In the genomic region with DNA sequence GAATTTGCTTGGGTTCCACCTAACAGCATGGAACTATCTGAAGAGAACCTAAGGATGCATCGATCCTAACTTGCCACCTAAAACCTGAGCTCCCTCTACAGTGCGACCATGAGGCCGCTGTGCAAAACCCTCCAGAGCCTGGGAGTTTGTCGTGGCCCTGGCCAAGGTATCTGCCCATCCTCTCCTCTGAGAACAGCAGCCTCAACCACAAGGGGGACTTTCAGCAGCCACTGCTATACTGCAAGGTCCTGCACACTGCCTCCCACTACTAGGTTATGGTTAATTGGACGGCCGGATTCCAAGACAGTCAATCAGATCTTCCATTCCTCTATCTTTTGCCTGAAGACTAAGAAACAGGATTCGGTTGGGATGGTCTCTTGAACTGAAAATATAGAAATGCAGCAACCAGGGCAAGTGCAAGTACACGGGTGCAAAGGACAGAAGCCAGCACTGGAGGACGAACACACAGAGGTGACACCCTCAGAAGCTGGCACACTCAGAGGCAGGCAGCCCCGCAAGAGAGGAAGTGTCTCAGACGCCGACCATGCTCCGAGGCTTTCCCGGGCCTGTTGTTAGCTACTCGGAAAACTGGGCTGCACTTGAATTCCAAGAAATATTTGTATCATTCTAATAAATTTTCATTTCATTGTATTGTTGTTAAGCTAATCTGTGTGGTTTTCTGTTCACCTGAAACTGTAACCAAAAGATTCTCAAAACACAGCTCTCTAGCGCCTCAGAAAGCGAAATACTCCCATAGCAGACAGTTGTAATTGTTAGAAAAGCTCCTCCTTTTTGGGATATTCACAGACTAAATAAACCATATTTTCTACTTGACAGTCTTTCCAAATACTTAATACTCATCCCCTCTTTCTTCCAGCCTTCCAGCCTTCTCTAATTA, we compare ENCODE assay signal across 8 cellular contexts.
DNase-seq lines count a peak whose midpoint lies in the region; ATAC-seq, FAIRE-seq and TF ChIP-seq lines count a peak whose summit lies in the region.

No MANE protein-coding gene starts in this region.

- intact Hi-C loops in Panc1 (cut with micrococcal nuclease; ENCODE audit: unreplicated experiment) (loop anchor here (10.0 kb wide), 1 partner anchor 58 kb away; a partner anchor contains a TSS), left colon (cut with DNase I, micrococcal nuclease) (loop anchor here in 1 of 2 donors (10.0 kb wide), 1 partner anchor 52 kb away; no protein-coding TSS in a partner anchor), upper lobe of right lung (cut with DNase I) (no loop called here)

- no peak for TF ChIP-seq POLR2A in GM12892 (IDR thresholded peaks at IDR 0.05; ENCODE audit: low read depth, low read length)

- peak overlapping the region; percentile 47 for H3K27ac Mint-ChIP-seq in activated naive CD8-positive, alpha-beta T cell treated with anti-CD3 and anti-CD28 coated beads, Interleukin-2, amount 50 U/mL, for 24 hours

- no peak for DNase-seq in AG09309 (ENCODE audit: low read depth)
- DNase-seq in Panc1 (ENCODE audit: low read depth, low spot score), result no peak
- DNase-seq in activated naive CD8-positive, alpha-beta T cell treated with anti-CD3 and anti-CD28 coated beads, Interleukin-2, amount 50 U/mL, for 24 hours, result no peak
- DNase-seq in left colon, result no peak
- DNase-seq in upper lobe of right lung, result no peak
- DNase-seq in NCI-H2029 treated with DMSO at 0.1 percent for 48 hours (lab: John Stamatoyannopoulos, UW), result no peak
- no peak for DNase-seq in epidermal melanocyte (ENCODE audit: insufficient read length, low spot score)
- no peak for DNase-seq in GM12892 (ENCODE audit: insufficient read length)

- H3K27me3 ChIP-seq in Panc1 (ENCODE audit: control insufficient read depth, insufficient read depth, low read length), result no peaks in the 10 kb centered on the region
- H3K27me3 ChIP-seq in upper lobe of right lung, result no peaks in the 10 kb centered on the region

- no peaks in the 10 kb centered on the region for H3K9me3 Mint-ChIP-seq in activated naive CD8-positive, alpha-beta T cell treated with anti-CD3 and anti-CD28 coated beads, Interleukin-2, amount 50 U/mL, for 24 hours

- CTCF ChIA-PET in Panc1 (lab: Charles Lee), result interaction anchor here (0.6 to 0.7 kb wide), 3 partner anchors 25 to 250 kb away, joined by 3 to 10 read pairs (median 3); no protein-coding TSS in a partner anchor

- POLR2A ChIA-PET in Panc1 (lab: Charles Lee), result interaction anchor here (0.7 kb wide), 1 partner anchor 852 kb away, joined by 3 read pairs; no protein-coding TSS in a partner anchor

- H3K4me3 Mint-ChIP-seq in activated naive CD8-positive, alpha-beta T cell treated with anti-CD3 and anti-CD28 coated beads, Interleukin-2, amount 50 U/mL, for 24 hours, result peak overlapping the region; percentile 46

- H3K4me1 ChIP-seq in Panc1 (ENCODE audit: control insufficient read depth, insufficient read depth, low read length) (peaks cover 86% of the 10 kb centered on the region), upper lobe of right lung (peaks cover 32% of the 10 kb centered on the region)

- BruUV-seq in Panc1 (replicated peaks; lab: Mats Ljungman, UMichigan), result TSS peak; percentile 27

- H3K27me3 Mint-ChIP-seq in activated naive CD8-positive, alpha-beta T cell treated with anti-CD3 and anti-CD28 coated beads, Interleukin-2, amount 50 U/mL, for 24 hours, result peaks cover 6% of the 10 kb centered on the region

- H3K9me3 ChIP-seq in Panc1 (ENCODE audit: control insufficient read depth, insufficient read depth, low read depth, low read length), result no peaks in the 10 kb centered on the region
- H3K9me3 ChIP-seq in upper lobe of right lung, result no peaks in the 10 kb centered on the region

- no peaks in the 10 kb centered on the region for H3K36me3 ChIP-seq in Panc1 (ENCODE audit: control insufficient read depth, insufficient read depth, low read length)
- H3K36me3 ChIP-seq in upper lobe of right lung, result no peaks in the 10 kb centered on the region

- in situ Hi-C loops in Panc1 (cut with HindIII; ENCODE audit: low pct_unique_long_range_greater_than_20kb, low sequenced_read_pairs), result no loop called here

- TF ChIP-seq CTCF in AG09309 (IDR thresholded peaks at IDR 0.05; ENCODE audit: control insufficient read depth, insufficient read depth, low read depth, low read length, missing control alignments), result peak; percentile 51
- peak; percentile 66 for TF ChIP-seq CTCF in Panc1 (IDR thresholded peaks at IDR 0.05)
- TF ChIP-seq CTCF in upper lobe of right lung (IDR thresholded peaks at IDR 0.05), result peak; percentile 21

- FAIRE-seq in GM12892 (lab: Jason Lieb, UNC), result no peak

- ATAC-seq in Panc1, result peak; percentile 89
- ATAC-seq in activated naive CD8-positive, alpha-beta T cell treated with anti-CD3 and anti-CD28 coated beads, Interleukin-2, amount 50 U/mL, for 24 hours, result peak; percentile 78
- ATAC-seq in left colon, result peak; percentile 41
- peak; percentile 44 for ATAC-seq in upper lobe of right lung

- H3K27ac ChIP-seq in Panc1 (ENCODE audit: low read length) (peak overlapping the region; percentile 90), upper lobe of right lung (no peak overlapping the region)

- H3K4me1 Mint-ChIP-seq in activated naive CD8-positive, alpha-beta T cell treated with anti-CD3 and anti-CD28 coated beads, Interleukin-2, amount 50 U/mL, for 24 hours, result peaks cover 29% of the 10 kb centered on the region

- peaks cover 3% of the 10 kb centered on the region for H3K36me3 Mint-ChIP-seq in activated naive CD8-positive, alpha-beta T cell treated with anti-CD3 and anti-CD28 coated beads, Interleukin-2, amount 50 U/mL, for 24 hours (ENCODE audit: low read depth)

- no peak overlapping the region for H3K4me3 ChIP-seq in AG09309 (ENCODE audit: control insufficient read depth, low read depth, low read length)
- peak overlapping the region; percentile 10 to 37 for H3K4me3 ChIP-seq in Panc1 (ENCODE audit: low read depth in 2 of 2, low read length in 2 of 2)
- no peak overlapping the region for H3K4me3 ChIP-seq in upper lobe of right lung

Comparison
In these comparisons a context has a peak if more than half of its experiments do, and no peak if none do; other contexts are left out.
1. H3K4me3 ChIP-seq: peak in Panc1 (2 of 2); none in AG09309 (single experiment) and upper lobe of right lung (single experiment).
2. Peak in every context shown above with its lines, with median percentiles within 50 percentile points of each other: CTCF ChIP-seq and ATAC-seq.